ENCODE assay signal across 8 cellular contexts in the genomic region with DNA sequence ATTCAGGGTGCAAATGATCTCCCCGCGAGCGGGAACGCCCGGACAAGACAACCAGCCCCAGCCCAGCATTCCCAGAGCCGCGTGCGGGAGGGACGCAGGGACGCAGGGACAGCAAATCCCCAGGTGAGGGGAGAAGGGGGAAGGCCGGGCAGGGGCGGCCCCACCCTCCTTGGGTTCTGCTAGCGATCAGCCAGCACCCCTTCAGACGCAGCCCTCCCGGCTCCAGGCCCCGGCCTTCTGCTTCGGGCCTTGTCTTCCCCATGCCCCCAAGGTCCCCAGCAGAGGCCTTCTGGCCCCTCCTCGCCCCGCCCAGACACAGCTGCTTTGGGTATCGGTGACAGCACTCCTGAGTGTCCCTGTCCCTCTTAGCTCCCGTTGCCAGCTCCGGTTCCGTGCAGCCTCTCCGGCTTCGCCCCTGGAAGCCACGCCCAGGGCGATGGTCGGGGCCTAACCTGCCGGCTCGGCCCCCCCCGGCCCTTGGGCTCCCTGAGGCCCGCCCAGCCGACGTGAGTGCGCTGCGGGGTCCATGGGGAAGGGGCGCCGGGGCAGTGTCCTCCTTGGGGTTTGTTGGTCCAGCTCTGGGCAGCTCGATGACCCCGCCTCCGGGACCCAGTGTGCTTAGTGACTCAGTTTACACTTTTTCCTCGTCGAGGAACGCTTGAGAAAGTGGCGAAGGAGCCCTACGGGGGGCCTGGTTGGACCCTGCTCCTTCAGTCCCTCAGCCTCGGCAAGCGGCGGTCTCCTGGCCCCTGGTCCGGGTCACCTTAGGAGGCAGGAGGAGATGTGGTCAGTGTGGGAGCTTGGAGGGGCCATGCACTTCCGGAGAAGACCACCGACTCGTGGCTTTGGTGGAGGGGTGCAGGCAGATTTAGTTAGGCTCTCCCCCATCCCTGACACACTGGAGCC. TPM values are rescaled to one million over a fixed set of nuclear protein-coding genes. Genes with fewer than 3 reads are reported as not detected.
DNase-seq lines count a peak whose midpoint lies in the region; ATAC-seq lines count a peak whose summit lies in the region.

No MANE protein-coding gene starts in this region.

- peak overlapping the region; percentile 57 for H3K4me3 Mint-ChIP-seq in activated CD4-positive, alpha-beta T cell treated with anti-CD3 and anti-CD28 coated beads for 36 hours
- H3K4me3 Mint-ChIP-seq in activated T-helper 17 cell treated with anti-CD3 and anti-CD28 coated beads, Interleukin-2, amount 50 U/mL, for 72 hours: peak overlapping the region; percentile 88

- no peaks in the 10 kb centered on the region for H3K9me3 Mint-ChIP-seq in activated CD4-positive, alpha-beta T cell treated with anti-CD3 and anti-CD28 coated beads for 36 hours (ENCODE audit: low read depth)
- H3K9me3 Mint-ChIP-seq in activated T-helper 17 cell treated with anti-CD3 and anti-CD28 coated beads, Interleukin-2, amount 50 U/mL, for 72 hours: no peaks in the 10 kb centered on the region

- DNase-seq in activated CD4-positive, alpha-beta T cell treated with anti-CD3 and anti-CD28 coated beads for 36 hours: peak; percentile 58
- DNase-seq in activated CD4-positive, alpha-beta T cell treated with anti-CD3 and anti-CD28 coated beads for 1 hour: no peak
- DNase-seq in iPS-NIHi7 (ENCODE audit: extremely low spot score): peak; percentile 31
- DNase-seq in NOMO-1 (lab: John Stamatoyannopoulos, UW; ENCODE audit: unreplicated experiment in 2 of 2): no peak
- no peak for DNase-seq in NCI-H187 treated with DMSO at 0.1 percent for 48 hours (lab: John Stamatoyannopoulos, UW)

- H3K27me3 Mint-ChIP-seq in activated CD4-positive, alpha-beta T cell treated with anti-CD3 and anti-CD28 coated beads for 36 hours: peaks cover 29% of the 10 kb centered on the region
- H3K27me3 Mint-ChIP-seq in activated T-helper 17 cell treated with anti-CD3 and anti-CD28 coated beads, Interleukin-2, amount 50 U/mL, for 72 hours: peaks cover 5% of the 10 kb centered on the region

- no peak overlapping the region for H3K27ac Mint-ChIP-seq in activated CD4-positive, alpha-beta T cell treated with anti-CD3 and anti-CD28 coated beads for 36 hours
- H3K27ac Mint-ChIP-seq in activated T-helper 17 cell treated with anti-CD3 and anti-CD28 coated beads, Interleukin-2, amount 50 U/mL, for 72 hours: no peak overlapping the region

- peak overlapping the region in 4 of 5 donors; percentile 6 to 57 (median 43) for H3K4me3 ChIP-seq in subcutaneous abdominal adipose tissue (ENCODE audit: low read depth in 1 of 5, low read length in 5 of 5)

- no peaks in the 10 kb centered on the region for H3K9me3 ChIP-seq in subcutaneous abdominal adipose tissue (ENCODE audit: control insufficient read depth in 5 of 5, low read length in 5 of 5)

- POLR2A ChIA-PET in activated CD4-positive, alpha-beta T cell treated with anti-CD3 and anti-CD28 coated beads for 36 hours (lab: Charles Lee): interaction anchor here (1.4 kb wide), 1 partner anchor 17 kb away, joined by 3 read pairs; no protein-coding TSS in a partner anchor

- peaks cover 26 to 49% (median 47%) of the 10 kb centered on the region in 5 donors for H3K27me3 ChIP-seq in subcutaneous abdominal adipose tissue (ENCODE audit: control insufficient read depth in 5 of 5, insufficient read depth in 4 of 5, low read length in 5 of 5)

- H3K36me3 Mint-ChIP-seq in activated CD4-positive, alpha-beta T cell treated with anti-CD3 and anti-CD28 coated beads for 36 hours (ENCODE audit: low read depth): no peaks in the 10 kb centered on the region
- H3K36me3 Mint-ChIP-seq in activated T-helper 17 cell treated with anti-CD3 and anti-CD28 coated beads, Interleukin-2, amount 50 U/mL, for 72 hours (ENCODE audit: low read depth): no peaks in the 10 kb centered on the region

- H3K4me1 Mint-ChIP-seq in activated CD4-positive, alpha-beta T cell treated with anti-CD3 and anti-CD28 coated beads for 36 hours: peaks cover 25% of the 10 kb centered on the region
- H3K4me1 Mint-ChIP-seq in activated T-helper 17 cell treated with anti-CD3 and anti-CD28 coated beads, Interleukin-2, amount 50 U/mL, for 72 hours: peaks cover 8% of the 10 kb centered on the region

- intact Hi-C loops in activated CD4-positive, alpha-beta T cell treated with anti-CD3 and anti-CD28 coated beads for 36 hours (cut with DNase I, micrococcal nuclease): no loop called here

- ATAC-seq in activated CD4-positive, alpha-beta T cell treated with anti-CD3 and anti-CD28 coated beads for 36 hours: peak; percentile 31
- peak; percentile 42 for ATAC-seq in activated T-helper 17 cell treated with anti-CD3 and anti-CD28 coated beads, Interleukin-2, amount 50 U/mL, for 72 hours (replicated peaks)
- ATAC-seq in HG03442 (IDR thresholded peaks at IDR 0.05; ENCODE audit: unreplicated experiment): no peak

- peaks cover 0 to 53% (median 46%) of the 10 kb centered on the region in 5 donors for H3K4me1 ChIP-seq in subcutaneous abdominal adipose tissue (ENCODE audit: control insufficient read depth in 5 of 5, insufficient read depth in 5 of 5, low read length in 5 of 5)

- H3K36me3 ChIP-seq in subcutaneous abdominal adipose tissue (ENCODE audit: control insufficient read depth in 5 of 5, insufficient read depth in 5 of 5, low read length in 5 of 5): no peaks in the 10 kb centered on the region

- CTCF ChIA-PET in activated CD4-positive, alpha-beta T cell treated with anti-CD3 and anti-CD28 coated beads for 36 hours (lab: Charles Lee): interaction anchor here (1.1 to 6.6 kb wide), 4 partner anchors 14 to 51 kb away, joined by 3 to 46 read pairs (median 10); no protein-coding TSS in a partner anchor

- H3K27ac ChIP-seq in subcutaneous abdominal adipose tissue (ENCODE audit: low read depth, low read length): no peak overlapping the region

- no peak overlapping the region for H3K9ac ChIP-seq in subcutaneous abdominal adipose tissue (ENCODE audit: low read length in 5 of 5)

RNA-seq across cellular contexts. Expression of gene AMZ2, which starts 50.5 kb away (rescaled TPM):
- total RNA-seq in activated CD4-positive, alpha-beta T cell treated with anti-CD3 and anti-CD28 coated beads for 36 hours: 100 to 1,000 TPM; 119 to 150 TPM
- 100 to 1,000 TPM; 100 to 112 TPM for total RNA-seq in activated T-helper 17 cell treated with anti-CD3 and anti-CD28 coated beads, Interleukin-2, amount 50 U/mL, for 72 hours

Comparison
In these comparisons a context has a peak if more than half of its experiments do, and no peak if none do; other contexts are left out.
1. DNase-seq: peak in activated CD4-positive, alpha-beta T cell treated with anti-CD3 and anti-CD28 coated beads for 36 hours (single experiment) and iPS-NIHi7 (single experiment); none in activated CD4-positive, alpha-beta T cell treated with anti-CD3 and anti-CD28 coated beads for 1 hour (single experiment), NOMO-1 (0 of 2) and NCI-H187 treated with DMSO at 0.1 percent for 48 hours (single experiment).